In the genomic region with DNA sequence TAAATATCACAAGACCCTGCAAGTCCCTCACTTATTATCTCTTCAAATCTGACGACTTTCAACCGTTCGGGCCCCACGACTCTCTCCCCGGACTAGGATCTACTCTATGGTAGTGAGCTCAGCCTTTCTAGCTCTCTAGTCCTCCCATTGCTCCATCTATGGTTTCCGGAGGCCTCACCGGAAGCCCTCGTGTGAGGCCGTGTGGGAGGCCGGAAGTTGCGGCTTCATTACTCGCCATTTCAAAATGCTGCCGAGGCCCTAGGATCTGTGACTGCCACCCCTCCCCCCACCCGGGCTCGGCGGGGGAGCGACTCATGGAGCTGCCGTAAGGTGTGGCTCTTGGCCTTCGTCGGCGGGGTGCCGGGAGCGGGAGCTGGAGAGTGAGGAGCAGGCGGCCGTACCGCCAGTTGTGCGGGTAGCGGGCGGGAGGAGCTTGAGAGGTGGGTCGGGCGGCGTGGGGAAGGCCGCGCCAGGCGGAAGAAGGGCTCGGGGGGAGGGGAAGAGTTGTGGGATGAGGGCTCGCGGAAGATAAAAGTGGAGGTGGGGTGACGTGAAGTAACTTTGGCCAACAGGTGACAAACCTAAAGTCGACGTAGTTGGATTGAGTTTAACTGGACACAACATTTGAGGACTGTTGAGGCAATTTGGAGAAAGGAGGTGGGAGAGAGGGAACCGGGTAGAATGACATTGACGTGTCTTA, we compare ENCODE assay signal across 8 cellular contexts. TPM values are rescaled to one million over a fixed set of nuclear protein-coding genes. Genes with fewer than 3 reads are reported as not detected.
A peak's percentile ranks its signal among the peaks of the same experiment; 100 is the strongest.
DNase-seq lines count a peak whose midpoint lies in the region; ATAC-seq and TF ChIP-seq lines count a peak whose summit lies in the region.

A gene with protein sequence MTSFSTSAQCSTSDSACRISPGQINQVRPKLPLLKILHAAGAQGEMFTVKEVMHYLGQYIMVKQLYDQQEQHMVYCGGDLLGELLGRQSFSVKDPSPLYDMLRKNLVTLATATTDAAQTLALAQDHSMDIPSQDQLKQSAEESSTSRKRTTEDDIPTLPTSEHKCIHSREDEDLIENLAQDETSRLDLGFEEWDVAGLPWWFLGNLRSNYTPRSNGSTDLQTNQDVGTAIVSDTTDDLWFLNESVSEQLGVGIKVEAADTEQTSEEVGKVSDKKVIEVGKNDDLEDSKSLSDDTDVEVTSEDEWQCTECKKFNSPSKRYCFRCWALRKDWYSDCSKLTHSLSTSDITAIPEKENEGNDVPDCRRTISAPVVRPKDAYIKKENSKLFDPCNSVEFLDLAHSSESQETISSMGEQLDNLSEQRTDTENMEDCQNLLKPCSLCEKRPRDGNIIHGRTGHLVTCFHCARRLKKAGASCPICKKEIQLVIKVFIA (plus strand): TSS at position 227 of the 700 bp plus-strand sequence. CDS start 9,113 bp downstream, outside the sequence.

- H3K36me3 ChIP-seq in mucosa of descending colon (ENCODE audit: low read depth), result no peaks in the 10 kb centered on the region

- intact Hi-C loops in mucosa of descending colon (cut with DNase I, micrococcal nuclease), result no loop called here

- peak; percentile 98 for DNase-seq in DMS153 (lab: John Stamatoyannopoulos, UW)
- DNase-seq in Jurkat, Clone E6-1 (ENCODE audit: low read depth, low spot score), result peak; percentile 97
- peak; percentile 79 for DNase-seq in OCI-M2 (lab: John Stamatoyannopoulos, UW; ENCODE audit: unreplicated experiment)
- DNase-seq in activated T-cell treated with anti-CD3 and anti-CD28 coated beads for 24 hours (ENCODE audit: low read depth), result peak; percentile 91
- peak; percentile 84 for DNase-seq in epithelial cell of prostate (ENCODE audit: low read depth, low spot score)
- DNase-seq in mucosa of descending colon, result peak; percentile 92 to 94 (median 93)
- DNase-seq in stimulated activated CD8-positive, alpha-beta memory T cell treated with anti-CD3 and anti-CD28 coated beads, Interleukin-4, amount 100 ng/mL, for 1 hour (ENCODE audit: low read depth in 2 of 2, low spot score in 1 of 2), result peak; percentile 82 to 83

- peak within 1 kb of the TSS; percentile 90 for H3K27ac ChIP-seq in epithelial cell of prostate

- peak within 1 kb of the TSS; percentile 97 for H3K4me3 ChIP-seq in Jurkat, Clone E6-1 (ENCODE audit: low read length)
- peak within 1 kb of the TSS; percentile 42 for H3K4me3 ChIP-seq in mucosa of descending colon

- no peak for TF ChIP-seq CTCF in mucosa of descending colon (IDR thresholded peaks at IDR 0.05)

- ATAC-seq in GM21717 (IDR thresholded peaks at IDR 0.05; ENCODE audit: unreplicated experiment), result peak; percentile 72
- peak; percentile 97 for ATAC-seq in mucosa of descending colon

- H3K4me1 ChIP-seq in mucosa of descending colon (ENCODE audit: low read depth), result peaks cover 15% of the 10 kb centered on the region

- H3K9me3 ChIP-seq in mucosa of descending colon, result no peaks in the 10 kb centered on the region

RNA-seq across cellular contexts. Expression of the gene that starts here (rescaled TPM):
- 6.0 TPM for polyA plus RNA-seq in Jurkat, Clone E6-1 (2012; ENCODE audit: insufficient read depth, insufficient read length)
- total RNA-seq in mucosa of descending colon, result 10 to 100 TPM; 52.9 to 84.2 (median 80.2) TPM

Comparison
In these comparisons a context has a peak if more than half of its experiments do, and no peak if none do; other contexts are left out.
1. Peak in every context shown above with its lines: DNase-seq, ATAC-seq, H3K4me3 ChIP-seq and H3K27ac ChIP-seq.